Comparison of ENCODE assay signal across 24 cellular contexts in genomic region chr2:45102141-45102540, GRCh38.
"Had no signal": no experiment of that assay in that cellular context is flagged by ENCODE, and none has a peak within 500 bp of the region (broad histone marks: within the 10 kb centered on the region; RNA-seq: fewer than 3 reads in every experiment).

No MANE protein-coding gene starts in this region.

- DNase-seq: colonic mucosa; dermis blood vessel endothelial cell; effector memory CD4-positive, alpha-beta T cell; erythroblast; esophagus squamous epithelium; gastrocnemius medialis; head of caudate nucleus; kidney; mesenchymal stem cell; mucosa of descending colon; naive B cell; pancreas; right lobe of liver; small intestine; stimulated activated CD4-positive, alpha-beta T cell treated with anti-CD3 and anti-CD28 coated beads, Interleukin-15, amount 100 ng/mL, for 24 hours; stimulated activated CD4-positive, alpha-beta T cell treated with anti-CD3 and anti-CD28 coated beads, Interleukin-2, amount 100 ng/mL, for 48 hours; stimulated activated naive B cell treated with anti-CD40 and anti-IgM and Interleukin-4, amounts not matched to agents 10 μg/mL and 1 μg/mL and 100 μg/mL, for 72 hours; stimulated activated naive CD8-positive, alpha-beta T cell treated with anti-CD3 and anti-CD28 coated beads, Interleukin-15, amount 100 ng/mL, for 72 hours; transverse colon; upper lobe of right lung; uterus had no signal

- H3K36me3 ChIP-seq: colonic mucosa, esophagus squamous epithelium, gastrocnemius medialis, neutrophil, pancreas, right lobe of liver, suprapubic skin, transverse colon, upper lobe of right lung, uterus had no signal

- H3K9me3 ChIP-seq: colonic mucosa, esophagus squamous epithelium, gastrocnemius medialis, mucosa of descending colon, neutrophil, pancreas, right lobe of liver, suprapubic skin, transverse colon, upper lobe of right lung, uterus had no signal

- ATAC-seq: gastrocnemius medialis; mucosa of descending colon; natural killer cell treated with Interleukin-12 subunit alpha and Interleukin-12 subunit beta and Interleukin-15 and Interleukin-18, amount 100 ng/mL, for 72 hours; pancreas; stimulated activated naive B cell treated with anti-CD40 and anti-IgM and Interleukin-4, amounts not matched to agents 10 μg/mL and 1 μg/mL and 100 μg/mL, for 72 hours; stimulated activated naive CD8-positive, alpha-beta T cell treated with anti-CD3 and anti-CD28 coated beads, Interleukin-15, amount 100 ng/mL, for 72 hours; upper lobe of right lung had no signal

- H3K4me3 ChIP-seq: colonic mucosa, esophagus squamous epithelium, gastrocnemius medialis, mucosa of descending colon, pancreas, right lobe of liver, suprapubic skin, transverse colon, upper lobe of right lung, uterus had no signal

- H3K4me1 ChIP-seq: colonic mucosa, esophagus squamous epithelium, gastrocnemius medialis, pancreas, right lobe of liver, suprapubic skin, transverse colon, upper lobe of right lung, uterus had no signal

- H3K27me3 ChIP-seq: colonic mucosa, gastrocnemius medialis, neutrophil, right lobe of liver, suprapubic skin, transverse colon, uterus had no signal

- H3K27ac ChIP-seq: colonic mucosa, esophagus squamous epithelium, gastrocnemius medialis, neutrophil, pancreas, right lobe of liver, suprapubic skin, transverse colon, upper lobe of right lung, uterus had no signal
